15 cellular contexts compared by ENCODE assay signal in the genomic region with DNA sequence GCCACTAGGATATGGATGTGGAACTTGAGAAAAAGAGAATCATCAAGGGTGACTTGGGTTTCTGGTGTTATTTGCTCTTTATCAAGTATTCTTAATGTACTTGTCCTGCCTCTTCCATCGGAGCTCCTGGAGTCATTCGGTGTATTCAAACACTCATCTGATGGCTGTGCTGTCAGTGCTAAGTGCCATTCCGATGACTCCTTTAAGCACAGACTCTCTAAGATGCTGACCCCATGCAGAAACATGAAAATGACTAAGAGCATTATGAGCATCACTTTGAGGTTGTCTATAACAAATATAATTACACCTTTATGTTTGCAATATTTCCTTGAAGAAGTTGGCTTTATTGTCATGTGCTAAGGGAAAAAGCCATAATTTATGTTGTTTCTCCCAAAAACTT. TPM values are rescaled to one million over a fixed set of nuclear protein-coding genes. Genes with fewer than 3 reads are reported as not detected.
DNase-seq lines count a peak whose midpoint lies in the region; TF ChIP-seq lines count a peak whose summit lies in the region.
"Had no signal": no experiment of that assay in that cellular context is flagged by ENCODE, and none has a peak within 500 bp of the region (broad histone marks: within the 10 kb centered on the region; RNA-seq: fewer than 3 reads in every experiment).

No MANE protein-coding gene starts in this region.

- no peak overlapping the region for H4K8ac ChIP-seq in trophoblast cell (ENCODE audit: low read depth, low read length)

- H2BK12ac ChIP-seq in trophoblast cell (ENCODE audit: low read length) = no peak overlapping the region

- H3K79me2 ChIP-seq in trophoblast cell (ENCODE audit: control insufficient read depth, insufficient read depth, low read length, poor library complexity) = no peaks in the 10 kb centered on the region

- no peak overlapping the region for H4K12ac ChIP-seq in trophoblast cell (ENCODE audit: low read depth, low read length)

- H2AK5ac ChIP-seq in trophoblast cell (ENCODE audit: low read length) = no peak overlapping the region

- no peaks in the 10 kb centered on the region for H3K36me3 ChIP-seq in trophoblast cell (ENCODE audit: control insufficient read depth in 1 of 2, insufficient read depth in 2 of 2, low read length in 2 of 2)
- H3K36me3 ChIP-seq: HAP-1 had no signal

- no peak overlapping the region for H2BK120ac ChIP-seq in trophoblast cell (ENCODE audit: insufficient read depth, low read length, poor library complexity)

- no peaks in the 10 kb centered on the region for H3K9me3 ChIP-seq in trophoblast cell (ENCODE audit: insufficient read depth, low read depth, low read length)
- H3K9me3 ChIP-seq: HAP-1 had no signal

- H3K27me3 ChIP-seq in trophoblast cell (ENCODE audit: insufficient read depth, low read length) = no peaks in the 10 kb centered on the region

- peaks cover 2% of the 10 kb centered on the region for H3K79me1 ChIP-seq in trophoblast cell (ENCODE audit: low read length)

- no peak overlapping the region for H3K27ac ChIP-seq in trophoblast cell (ENCODE audit: low read depth, low read length)
- H3K27ac ChIP-seq: HL-60 had no signal

- H3K4me1 ChIP-seq in trophoblast cell (ENCODE audit: control insufficient read depth in 1 of 2, insufficient read depth in 2 of 2, low read length in 2 of 2) = peaks cover 3 to 6% of the 10 kb centered on the region in 2 experiments
- H3K4me1 ChIP-seq: HAP-1 had no signal

- peak; percentile 48 for DNase-seq in ELR (ENCODE audit: low read depth)
- DNase-seq in RKO (ENCODE audit: low spot score) = peak; percentile 44
- DNase-seq in choroid plexus epithelial cell (ENCODE audit: low read depth) = peak; percentile 31
- DNase-seq in trophoblast cell = peak; percentile 35 to 70
- no peak for DNase-seq in NCI-H510A (lab: John Stamatoyannopoulos, UW)
- no peak for DNase-seq in NOMO-1 treated with DMSO at 0.1 percent for 48 hours (lab: John Stamatoyannopoulos, UW; ENCODE audit: unreplicated experiment)
- DNase-seq in D341Med (ENCODE audit: low spot score) = no peak
- DNase-seq: C1 segment of cervical spinal cord; CD4-positive, alpha-beta T cell; DMS153; DMS79 treated with DMSO at 0.1 percent for 48 hours; GOT3 had no signal

- no peak for TF ChIP-seq CTCF in choroid plexus epithelial cell (conservative IDR thresholded peaks at IDR 0.05; ENCODE audit: low read depth, low read length)

- H3K4me2 ChIP-seq in trophoblast cell (ENCODE audit: low read length) = no peak overlapping the region

- H4K91ac ChIP-seq in trophoblast cell (ENCODE audit: low read depth, low read length) = no peak overlapping the region

- H3K23ac ChIP-seq in trophoblast cell (ENCODE audit: low read length) = no peak overlapping the region

- no peak overlapping the region for H3K4me3 ChIP-seq in choroid plexus epithelial cell (ENCODE audit: low read depth, low read length)
- H3K4me3 ChIP-seq in trophoblast cell (ENCODE audit: low read depth, low read length) = no peak overlapping the region
- H3K4me3 ChIP-seq: HAP-1, K562 had no signal

- no peak overlapping the region for H3K4ac ChIP-seq in trophoblast cell (ENCODE audit: low read depth, low read length)

- no peak overlapping the region for H3K18ac ChIP-seq in trophoblast cell (ENCODE audit: low read length)

- no CpG with 5 or more reads among the region's 3 CpGs for WGBS in trophoblast cell (ENCODE audit: extremely low coverage, insufficient coverage, insufficient read length)

- H2AFZ ChIP-seq in trophoblast cell (ENCODE audit: insufficient read depth, low read length, poor library complexity) = no peak overlapping the region

- no peak overlapping the region for H3K14ac ChIP-seq in trophoblast cell (ENCODE audit: low read length)

- H2BK5ac ChIP-seq in trophoblast cell (ENCODE audit: low read depth, low read length, poor library complexity) = no peak overlapping the region

- H3K9ac ChIP-seq in trophoblast cell (ENCODE audit: low read length) = no peak overlapping the region

RNA-seq across cellular contexts. Expression of a gene that starts 11.3 kb away (rescaled TPM):
- 3,279 and 3,316 TPM in 2 replicates for polyA plus RNA-seq in trophoblast cell (2013)

RNA-seq across cellular contexts. Expression of a gene that starts 35.6 kb away (rescaled TPM):
- polyA plus RNA-seq in trophoblast cell (2013) = 17.8 and 20.6 TPM in 2 replicates

Comparison
In these comparisons a context has a peak if more than half of its experiments do, and no peak if none do; other contexts are left out.
1. DNase-seq: peak in ELR (single experiment), RKO (single experiment), choroid plexus epithelial cell (single experiment) and trophoblast cell (2 of 2); none in NCI-H510A (single experiment), NOMO-1 treated with DMSO at 0.1 percent for 48 hours (single experiment) and D341Med (single experiment).